ENCODE assay signal across 25 cellular contexts in genomic region chr11:78657968-78658839, GRCh38.
"Had no signal": no experiment of that assay in that cellular context is flagged by ENCODE, and none has a peak within 500 bp of the region (broad histone marks: within the 10 kb centered on the region; RNA-seq: fewer than 3 reads in every experiment).

No MANE protein-coding gene starts in this region.

- H3K36me3 Mint-ChIP-seq: activated naive CD4-positive, alpha-beta T cell treated with anti-CD3 and anti-CD28 coated beads, Interleukin-2, amount 50 U/mL, for 72 hours; T-cell had no signal

- H3K27ac ChIP-seq: ascending aorta, body of pancreas, SK-N-MC had no signal

- H3K9me3 ChIP-seq: ascending aorta, body of pancreas had no signal

- H3K4me1 ChIP-seq: ascending aorta had no signal

- H3K4me1 Mint-ChIP-seq: activated B cell treated with CpG ODN at 0.5 μM for 24 hours, T-cell had no signal

- ATAC-seq: activated naive CD4-positive, alpha-beta T cell treated with anti-CD3 and anti-CD28 coated beads, Interleukin-2, amount 50 U/mL, for 72 hours; activated naive CD8-positive, alpha-beta T cell treated with anti-CD3 and anti-CD28 coated beads, Interleukin-2, amount 50 U/mL, for 24 hours; activated T-cell treated with anti-CD3 and anti-CD28 coated beads, Interleukin-2, amount 50 U/mL, for 4 hours; body of pancreas; T-cell had no signal

- H3K27me3 ChIP-seq: ascending aorta, body of pancreas had no signal

- H3K4me3 ChIP-seq: ascending aorta, body of pancreas, SK-N-MC had no signal

- H3K9me3 Mint-ChIP-seq: activated B cell treated with CpG ODN at 0.5 μM for 24 hours; activated CD4-positive, alpha-beta T cell treated with anti-CD3 and anti-CD28 coated beads, Interleukin-2, amount 10 ng/mL, durations not matched to agents 24 days and 14 days; activated naive CD4-positive, alpha-beta T cell treated with anti-CD3 and anti-CD28 coated beads, Interleukin-2, amount 50 U/mL, for 72 hours; activated naive CD8-positive, alpha-beta T cell treated with anti-CD3 and anti-CD28 coated beads, Interleukin-2, amount 50 U/mL, for 24 hours; activated T-cell treated with anti-CD3 and anti-CD28 coated beads, Interleukin-2, amount 50 U/mL, for 4 hours; T-cell had no signal

- H3K27ac Mint-ChIP-seq: activated B cell treated with CpG ODN at 0.5 μM for 24 hours; activated CD4-positive, alpha-beta T cell treated with anti-CD3 and anti-CD28 coated beads, Interleukin-2, amount 10 ng/mL, durations not matched to agents 24 days and 14 days; activated naive CD4-positive, alpha-beta T cell treated with anti-CD3 and anti-CD28 coated beads, Interleukin-2, amount 50 U/mL, for 72 hours; activated naive CD8-positive, alpha-beta T cell treated with anti-CD3 and anti-CD28 coated beads, Interleukin-2, amount 50 U/mL, for 24 hours; T-cell had no signal

- DNase-seq: activated B cell treated with CpG ODN at 0.5 μM for 24 hours; activated CD4-positive, alpha-beta T cell treated with anti-CD3 and anti-CD28 coated beads for 1 hour; activated CD4-positive, alpha-beta T cell treated with anti-CD3 and anti-CD28 coated beads, Interleukin-2, amount 10 ng/mL, durations not matched to agents 24 days and 14 days; activated CD4-positive, alpha-beta T cell treated with anti-CD3 and anti-CD28 coated beads, Interleukin-2, amount 50 U/mL, for 48 hours; activated effector memory CD4-positive, alpha-beta T cell treated with anti-CD3 and anti-CD28 coated beads, Interleukin-2, amount 50 U/mL, for 16 hours; activated naive CD4-positive, alpha-beta T cell treated with Interleukin-2 at 50 U/mL for 16 hours; activated naive CD8-positive, alpha-beta T cell treated with anti-CD3 and anti-CD28 coated beads, Interleukin-2, amount 50 U/mL, for 24 hours; activated T-cell treated with anti-CD3 and anti-CD28 coated beads, Interleukin-2, amount 50 U/mL, for 4 hours; amniotic stem cell; body of pancreas; KG1; NCI-H1092; NCI-H1417; NCI-H1694; NCI-H2029; NCI-H345; NCI-H510A; NCI-H526 treated with DMSO at 0.1 percent for 48 hours; NCI-H82; T-helper 2 cell; T1000 had no signal

- H3K4me3 Mint-ChIP-seq: activated B cell treated with CpG ODN at 0.5 μM for 24 hours; activated CD4-positive, alpha-beta T cell treated with anti-CD3 and anti-CD28 coated beads, Interleukin-2, amount 10 ng/mL, durations not matched to agents 24 days and 14 days; activated naive CD8-positive, alpha-beta T cell treated with anti-CD3 and anti-CD28 coated beads, Interleukin-2, amount 50 U/mL, for 24 hours; activated T-cell treated with anti-CD3 and anti-CD28 coated beads, Interleukin-2, amount 50 U/mL, for 4 hours; T-cell had no signal
